In genomic region chrY:8241144-8241543, GRCh38 we compare ENCODE assay signal across 24 cellular contexts.
A peak's percentile ranks its signal among the peaks of the same experiment; 100 is the strongest.
DNase-seq lines count a peak whose midpoint lies in the region; ATAC-seq and TF ChIP-seq lines count a peak whose summit lies in the region.
"Had no signal": no experiment of that assay in that cellular context is flagged by ENCODE, and none has a peak within 500 bp of the region (broad histone marks: within the 10 kb centered on the region; RNA-seq: fewer than 3 reads in every experiment).

No MANE protein-coding gene starts in this region.

- intact Hi-C loops in activated CD4-positive, alpha-beta T cell treated with anti-CD3 and anti-CD28 coated beads for 36 hours (cut with DNase I, micrococcal nuclease) = loop anchor here in 1 of 2 experiments (10.0 kb wide), 1 partner anchor 56 kb away; no protein-coding TSS in a partner anchor
- intact Hi-C loops in CD4-positive, alpha-beta memory T cell (cut with micrococcal nuclease) = no loop called here

- DNase-seq in activated CD4-positive, alpha-beta T cell treated with anti-CD3 and anti-CD28 coated beads for 36 hours = peak; percentile 20
- no peak for DNase-seq in activated CD4-positive, alpha-beta T cell treated with anti-CD3 and anti-CD28 coated beads, Interleukin-2, amount 10 ng/mL, durations not matched to agents 7 days and 5 days
- peak; percentile 2 for DNase-seq in stimulated activated naive CD8-positive, alpha-beta T cell treated with anti-CD3 and anti-CD28 coated beads, Interleukin-15, Interleukin-2, amounts not matched to agents 100 U/mL and 50 U/mL, for 24 hours
- DNase-seq in stimulated activated naive CD8-positive, alpha-beta T cell treated with anti-CD3 and anti-CD28 coated beads, Interleukin-15, amount 100 ng/mL, for 72 hours = no peak
- no peak for DNase-seq in SHP77 treated with DMSO at 0.1 percent for 48 hours (lab: John Stamatoyannopoulos, UW)
- no peak for DNase-seq in CD4-positive, alpha-beta memory T cell
- DNase-seq: 8988T; COR-L47; DMS 273 treated with DMSO at 0.1 percent for 48 hours; GDM1; GM23248; HCEC 1CT; MV-4-11; NCI-H1694 treated with DMSO at 0.1 percent for 48 hours; NCI-H2107; NCI-H510A; NCI-H748 treated with DMSO at 0.1 percent for 48 hours; NK-92 treated with Interleukin-12 subunit alpha and Interleukin-12 subunit beta, amount 100 ng/mL, for 24 hours; SHP77 had no signal

- H3K4me1 ChIP-seq in OCI-LY3 (ENCODE audit: low read length) = no peaks in the 10 kb centered on the region
- no peaks in the 10 kb centered on the region for H3K4me1 ChIP-seq in CD4-positive, alpha-beta memory T cell (ENCODE audit: insufficient read depth, low read length)

- H3K9me3 ChIP-seq in OCI-LY3 (ENCODE audit: insufficient read depth, low read length) = no peaks in the 10 kb centered on the region
- no peaks in the 10 kb centered on the region for H3K9me3 ChIP-seq in CD4-positive, alpha-beta memory T cell (ENCODE audit: control insufficient read depth in 1 of 2, low read length in 2 of 2)

- H3K36me3 Mint-ChIP-seq in activated CD4-positive, alpha-beta T cell treated with anti-CD3 and anti-CD28 coated beads for 36 hours (ENCODE audit: low read depth) = no peaks in the 10 kb centered on the region
- no peaks in the 10 kb centered on the region for H3K36me3 Mint-ChIP-seq in activated CD4-positive, alpha-beta T cell treated with anti-CD3 and anti-CD28 coated beads, Interleukin-2, amount 10 ng/mL, durations not matched to agents 7 days and 5 days (ENCODE audit: low read depth)
- H3K36me3 Mint-ChIP-seq in activated T-helper 17 cell treated with anti-CD3 and anti-CD28 coated beads, Interleukin-2, amount 50 U/mL, for 72 hours (ENCODE audit: low read depth) = no peaks in the 10 kb centered on the region
- H3K36me3 Mint-ChIP-seq in CD4-positive, alpha-beta memory T cell = no peaks in the 10 kb centered on the region
- H3K36me3 Mint-ChIP-seq: CD14-positive monocyte, IgD-negative memory B cell had no signal

- no peaks in the 10 kb centered on the region for H3K27me3 Mint-ChIP-seq in activated CD4-positive, alpha-beta T cell treated with anti-CD3 and anti-CD28 coated beads for 36 hours
- no peaks in the 10 kb centered on the region for H3K27me3 Mint-ChIP-seq in activated CD4-positive, alpha-beta T cell treated with anti-CD3 and anti-CD28 coated beads, Interleukin-2, amount 10 ng/mL, durations not matched to agents 7 days and 5 days
- H3K27me3 Mint-ChIP-seq in stimulated activated naive CD8-positive, alpha-beta T cell treated with anti-CD3 and anti-CD28 coated beads, Interleukin-15, amount 100 ng/mL, for 72 hours = no peaks in the 10 kb centered on the region
- H3K27me3 Mint-ChIP-seq in activated T-helper 17 cell treated with anti-CD3 and anti-CD28 coated beads, Interleukin-2, amount 50 U/mL, for 72 hours = no peaks in the 10 kb centered on the region
- H3K27me3 Mint-ChIP-seq in CD4-positive, alpha-beta memory T cell = no peaks in the 10 kb centered on the region
- H3K27me3 Mint-ChIP-seq: IgD-negative memory B cell had no signal

- no peak overlapping the region for H3K27ac Mint-ChIP-seq in activated CD4-positive, alpha-beta T cell treated with anti-CD3 and anti-CD28 coated beads for 36 hours
- H3K27ac Mint-ChIP-seq in activated CD4-positive, alpha-beta T cell treated with anti-CD3 and anti-CD28 coated beads, Interleukin-2, amount 10 ng/mL, durations not matched to agents 7 days and 5 days = no peak overlapping the region
- no peak overlapping the region for H3K27ac Mint-ChIP-seq in stimulated activated naive CD8-positive, alpha-beta T cell treated with anti-CD3 and anti-CD28 coated beads, Interleukin-15, amount 100 ng/mL, for 72 hours
- no peak overlapping the region for H3K27ac Mint-ChIP-seq in activated T-helper 17 cell treated with anti-CD3 and anti-CD28 coated beads, Interleukin-2, amount 50 U/mL, for 72 hours
- no peak overlapping the region for H3K27ac Mint-ChIP-seq in CD4-positive, alpha-beta memory T cell
- H3K27ac Mint-ChIP-seq: CD14-positive monocyte, IgD-negative memory B cell had no signal

- H4K20me1 ChIP-seq in OCI-LY3 (ENCODE audit: insufficient read depth, low read length) = no peaks in the 10 kb centered on the region

- no peaks in the 10 kb centered on the region for H3K79me2 ChIP-seq in OCI-LY3 (ENCODE audit: low read length)

- no peaks in the 10 kb centered on the region for H3K9me3 Mint-ChIP-seq in activated CD4-positive, alpha-beta T cell treated with anti-CD3 and anti-CD28 coated beads for 36 hours (ENCODE audit: low read depth)
- H3K9me3 Mint-ChIP-seq in activated CD4-positive, alpha-beta T cell treated with anti-CD3 and anti-CD28 coated beads, Interleukin-2, amount 10 ng/mL, durations not matched to agents 7 days and 5 days = no peaks in the 10 kb centered on the region
- peaks cover 0 to 5% of the 10 kb centered on the region in 2 donors for H3K9me3 Mint-ChIP-seq in stimulated activated naive CD8-positive, alpha-beta T cell treated with anti-CD3 and anti-CD28 coated beads, Interleukin-15, amount 100 ng/mL, for 72 hours
- no peaks in the 10 kb centered on the region for H3K9me3 Mint-ChIP-seq in activated T-helper 17 cell treated with anti-CD3 and anti-CD28 coated beads, Interleukin-2, amount 50 U/mL, for 72 hours
- no peaks in the 10 kb centered on the region for H3K9me3 Mint-ChIP-seq in CD4-positive, alpha-beta memory T cell
- H3K9me3 Mint-ChIP-seq: IgD-negative memory B cell had no signal

- H3K27me3 ChIP-seq in OCI-LY3 (ENCODE audit: low read depth, low read length) = no peaks in the 10 kb centered on the region
- H3K27me3 ChIP-seq in CD4-positive, alpha-beta memory T cell (ENCODE audit: insufficient read depth, low read length) = no peaks in the 10 kb centered on the region

- no peak overlapping the region for H3K27ac ChIP-seq in OCI-LY3 (ENCODE audit: low read length)
- no peak overlapping the region for H3K27ac ChIP-seq in CD4-positive, alpha-beta memory T cell (ENCODE audit: low read depth, low read length)
- H3K27ac ChIP-seq: GM23248 had no signal

- H3K4me1 Mint-ChIP-seq in activated CD4-positive, alpha-beta T cell treated with anti-CD3 and anti-CD28 coated beads for 36 hours = no peaks in the 10 kb centered on the region
- no peaks in the 10 kb centered on the region for H3K4me1 Mint-ChIP-seq in activated CD4-positive, alpha-beta T cell treated with anti-CD3 and anti-CD28 coated beads, Interleukin-2, amount 10 ng/mL, durations not matched to agents 7 days and 5 days
- no peaks in the 10 kb centered on the region for H3K4me1 Mint-ChIP-seq in stimulated activated naive CD8-positive, alpha-beta T cell treated with anti-CD3 and anti-CD28 coated beads, Interleukin-15, amount 100 ng/mL, for 72 hours
- no peaks in the 10 kb centered on the region for H3K4me1 Mint-ChIP-seq in activated T-helper 17 cell treated with anti-CD3 and anti-CD28 coated beads, Interleukin-2, amount 50 U/mL, for 72 hours
- H3K4me1 Mint-ChIP-seq in CD4-positive, alpha-beta memory T cell = no peaks in the 10 kb centered on the region
- H3K4me1 Mint-ChIP-seq: CD14-positive monocyte, IgD-negative memory B cell had no signal

- peak overlapping the region; percentile 44 for H3K4me2 ChIP-seq in OCI-LY3 (ENCODE audit: low read length)

- no peaks in the 10 kb centered on the region for H3K36me3 ChIP-seq in OCI-LY3 (replicated peaks; ENCODE audit: low read depth, low read length)
- no peaks in the 10 kb centered on the region for H3K36me3 ChIP-seq in CD4-positive, alpha-beta memory T cell (ENCODE audit: insufficient read depth, low read length)

- no peak overlapping the region for H3K9ac ChIP-seq in OCI-LY3 (ENCODE audit: low read length)
- H3K9ac ChIP-seq: GM23248 had no signal

- no peak overlapping the region for H2AFZ ChIP-seq in OCI-LY3 (ENCODE audit: low read depth, low read length)
- H2AFZ ChIP-seq: GM23248 had no signal

- H3K4me3 ChIP-seq in OCI-LY3 (ENCODE audit: low read length) = peak overlapping the region; percentile 54
- H3K4me3 ChIP-seq in CD4-positive, alpha-beta memory T cell (ENCODE audit: low read length in 2 of 2) = no peak overlapping the region
- H3K4me3 ChIP-seq: GM23248 had no signal

- CTCF ChIA-PET in activated CD4-positive, alpha-beta T cell treated with anti-CD3 and anti-CD28 coated beads for 36 hours (lab: Charles Lee) = no interaction called here
- CTCF ChIA-PET in activated CD4-positive, alpha-beta T cell treated with anti-CD3 and anti-CD28 coated beads, Interleukin-2, amount 10 ng/mL, durations not matched to agents 7 days and 5 days (lab: Charles Lee) = no interaction called here
- CTCF ChIA-PET in CD4-positive, alpha-beta memory T cell (lab: Charles Lee; ENCODE audit: partially characterized antibody) = no interaction called here

- H3K4me3 Mint-ChIP-seq in activated CD4-positive, alpha-beta T cell treated with anti-CD3 and anti-CD28 coated beads for 36 hours = no peak overlapping the region
- no peak overlapping the region for H3K4me3 Mint-ChIP-seq in activated CD4-positive, alpha-beta T cell treated with anti-CD3 and anti-CD28 coated beads, Interleukin-2, amount 10 ng/mL, durations not matched to agents 7 days and 5 days
- H3K4me3 Mint-ChIP-seq in stimulated activated naive CD8-positive, alpha-beta T cell treated with anti-CD3 and anti-CD28 coated beads, Interleukin-15, amount 100 ng/mL, for 72 hours = no peak overlapping the region
- no peak overlapping the region for H3K4me3 Mint-ChIP-seq in activated T-helper 17 cell treated with anti-CD3 and anti-CD28 coated beads, Interleukin-2, amount 50 U/mL, for 72 hours
- H3K4me3 Mint-ChIP-seq in CD4-positive, alpha-beta memory T cell = no peak overlapping the region
- H3K4me3 Mint-ChIP-seq: CD14-positive monocyte, IgD-negative memory B cell had no signal

- TF ChIP-seq CTCF in OCI-LY3 (IDR thresholded peaks at IDR 0.05; ENCODE audit: low read depth, low read length) = peak; percentile 53

- POLR2A ChIA-PET in activated CD4-positive, alpha-beta T cell treated with anti-CD3 and anti-CD28 coated beads for 36 hours (lab: Charles Lee) = no interaction called here
- POLR2A ChIA-PET in activated CD4-positive, alpha-beta T cell treated with anti-CD3 and anti-CD28 coated beads, Interleukin-2, amount 10 ng/mL, durations not matched to agents 7 days and 5 days (lab: Charles Lee) = no interaction called here
- POLR2A ChIA-PET in CD4-positive, alpha-beta memory T cell (lab: Charles Lee; ENCODE audit: partially characterized antibody) = no interaction called here

- ATAC-seq in activated CD4-positive, alpha-beta T cell treated with anti-CD3 and anti-CD28 coated beads for 36 hours = no peak
- ATAC-seq in stimulated activated naive CD8-positive, alpha-beta T cell treated with anti-CD3 and anti-CD28 coated beads, Interleukin-15, Interleukin-2, amounts not matched to agents 100 U/mL and 50 U/mL, for 24 hours = no peak
- ATAC-seq in stimulated activated naive CD8-positive, alpha-beta T cell treated with anti-CD3 and anti-CD28 coated beads, Interleukin-15, amount 100 ng/mL, for 72 hours = no peak
- no peak for ATAC-seq in activated T-helper 17 cell treated with anti-CD3 and anti-CD28 coated beads, Interleukin-2, amount 50 U/mL, for 72 hours (replicated peaks)
- ATAC-seq: SK-N-SH treated with all-trans-retinoic acid at 6 μM for 48 hours had no signal

Comparison
In these comparisons a context has a peak if more than half of its experiments do, and no peak if none do; other contexts are left out.
1. DNase-seq: peak in activated CD4-positive, alpha-beta T cell treated with anti-CD3 and anti-CD28 coated beads for 36 hours (single experiment) and stimulated activated naive CD8-positive, alpha-beta T cell treated with anti-CD3 and anti-CD28 coated beads, Interleukin-15, Interleukin-2, amounts not matched to agents 100 U/mL and 50 U/mL, for 24 hours (single experiment); none in activated CD4-positive, alpha-beta T cell treated with anti-CD3 and anti-CD28 coated beads, Interleukin-2, amount 10 ng/mL, durations not matched to agents 7 days and 5 days (single experiment), stimulated activated naive CD8-positive, alpha-beta T cell treated with anti-CD3 and anti-CD28 coated beads, Interleukin-15, amount 100 ng/mL, for 72 hours (0 of 2), SHP77 treated with DMSO at 0.1 percent for 48 hours (single experiment) and CD4-positive, alpha-beta memory T cell (0 of 5).